8 cellular contexts compared by ENCODE assay signal in the genomic region with DNA sequence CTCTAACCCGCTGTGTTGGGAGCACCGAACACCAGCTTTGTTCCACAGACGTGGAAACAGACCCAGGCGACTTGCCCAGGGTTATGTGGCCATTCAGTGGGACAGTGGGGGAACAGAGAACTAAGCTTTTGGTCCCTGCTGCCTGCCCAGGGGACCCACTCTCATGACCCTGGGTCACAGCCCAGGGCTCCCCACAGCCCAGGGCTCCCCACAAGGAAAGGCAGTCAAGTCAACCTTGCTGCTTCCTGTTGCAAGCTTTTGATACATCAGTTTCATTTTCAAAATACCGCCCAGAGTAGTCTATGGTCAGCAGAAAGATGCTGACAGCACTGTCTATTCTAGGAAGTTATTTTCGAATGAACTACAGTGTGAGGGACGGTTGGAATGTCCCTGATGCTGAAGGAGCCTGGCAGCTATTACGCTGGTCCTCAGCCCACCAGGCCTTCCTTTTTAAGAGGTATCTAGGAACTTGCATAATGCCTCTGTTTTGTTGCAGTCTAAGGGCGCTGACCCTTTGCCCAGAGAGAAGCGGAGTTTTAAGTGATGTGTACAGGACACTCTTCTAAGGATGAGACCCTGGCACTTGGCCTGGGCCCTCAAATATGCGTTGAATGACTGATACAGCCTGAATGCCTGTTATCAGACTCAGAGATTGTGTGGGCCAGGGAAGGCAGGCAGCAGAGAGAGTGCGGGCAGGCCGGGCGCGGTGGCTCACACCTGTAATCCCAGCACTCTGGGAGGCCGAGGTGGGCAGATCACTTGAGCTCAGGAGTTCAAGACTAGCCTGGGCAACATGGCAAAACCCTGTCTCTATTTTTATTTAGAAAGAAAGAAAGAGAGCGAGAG. TPM values are rescaled to one million over a fixed set of nuclear protein-coding genes. Genes with fewer than 3 reads are reported as not detected.
DNase-seq lines count a peak whose midpoint lies in the region; ATAC-seq and TF ChIP-seq lines count a peak whose summit lies in the region.

No MANE protein-coding gene starts in this region.

- H3K4me3 ChIP-seq in AG09309 (ENCODE audit: control insufficient read depth, low read depth, low read length) (peak overlapping the region; percentile 14), PC-3 (ENCODE audit: low read length) (peak overlapping the region; percentile 61), OCI-LY7 (ENCODE audit: low read depth, low read length, poor library complexity, severe bottlenecking) (no peak overlapping the region)

- H4K20me1 ChIP-seq in PC-3 (ENCODE audit: low read length): no peaks in the 10 kb centered on the region
- no peaks in the 10 kb centered on the region for H4K20me1 ChIP-seq in OCI-LY7 (ENCODE audit: insufficient read depth, low read length)

- H3K9ac ChIP-seq in PC-3 (ENCODE audit: low read length): peak overlapping the region; percentile 26; the same call in 1 of the 2 replicates

- intact Hi-C loops in PC-3 (cut with micrococcal nuclease): loop anchor here (1.0 to 10.0 kb wide), 3 partner anchors 34 to 444 kb away; no protein-coding TSS in a partner anchor
- intact Hi-C loops in natural killer cell (cut with micrococcal nuclease): loop anchor here (10.0 kb wide), 2 partner anchors 236 to 434 kb away; a partner anchor contains a TSS
- intact Hi-C loops in OCI-LY7 (cut with micrococcal nuclease; ENCODE audit: unreplicated experiment): no loop called here

- no peak for DNase-seq in AG09309 (ENCODE audit: low read depth)
- DNase-seq in PC-3: no peak
- peak; percentile 13 for DNase-seq in dermis blood vessel endothelial cell
- DNase-seq in natural killer cell: no peak
- no peak for DNase-seq in NCI-H524 (lab: John Stamatoyannopoulos, UW)
- no peak for DNase-seq in NAMALWA (ENCODE audit: low spot score)
- DNase-seq in OCI-LY7 (ENCODE audit: low spot score): no peak

- H3K27me3 Mint-ChIP-seq in natural killer cell (ENCODE audit: low read depth in 2 of 2): no peaks in the 10 kb centered on the region

- peak overlapping the region; percentile 85 for H3K4me3 Mint-ChIP-seq in natural killer cell

- H3K36me3 Mint-ChIP-seq in natural killer cell: peaks cover 6% of the 10 kb centered on the region

- no peak for TF ChIP-seq CTCF in AG09309 (IDR thresholded peaks at IDR 0.05; ENCODE audit: control insufficient read depth, insufficient read depth, low read depth, low read length, missing control alignments)
- no peak for TF ChIP-seq CTCF in PC-3 (conservative IDR thresholded peaks at IDR 0.05; ENCODE audit: low read depth, low read length)
- no peak for TF ChIP-seq CTCF in natural killer cell (IDR thresholded peaks at IDR 0.05)
- TF ChIP-seq CTCF in OCI-LY7 (conservative IDR thresholded peaks at IDR 0.05; ENCODE audit: low read length): no peak

- no peaks in the 10 kb centered on the region for H3K36me3 ChIP-seq in PC-3 (ENCODE audit: low read depth, low read length)
- H3K36me3 ChIP-seq in OCI-LY7 (ENCODE audit: insufficient read depth, low read length): no peaks in the 10 kb centered on the region

- no peaks in the 10 kb centered on the region for H3K79me2 ChIP-seq in PC-3 (ENCODE audit: low read length)
- H3K79me2 ChIP-seq in OCI-LY7 (ENCODE audit: insufficient read depth, low read depth, low read length): no peaks in the 10 kb centered on the region

- H3K9me3 Mint-ChIP-seq in natural killer cell: peaks cover 3 to 4% of the 10 kb centered on the region in 2 donors

- H3K4me1 ChIP-seq in PC-3 (ENCODE audit: insufficient read depth, low read length) (peaks cover 10% of the 10 kb centered on the region), OCI-LY7 (ENCODE audit: insufficient read depth, low read length, poor library complexity, severe bottlenecking) (no peaks in the 10 kb centered on the region)

- CTCF ChIA-PET in PC-3 (lab: Charles Lee): no interaction called here
- CTCF ChIA-PET in OCI-LY7 (lab: Charles Lee; ENCODE audit: unreplicated experiment): no interaction called here

- H3K27me3 ChIP-seq in PC-3 (ENCODE audit: low read length): no peaks in the 10 kb centered on the region

- no peaks in the 10 kb centered on the region for H3K9me2 ChIP-seq in PC-3 (replicated peaks; ENCODE audit: low read length)
- no peaks in the 10 kb centered on the region for H3K9me2 ChIP-seq in OCI-LY7 (ENCODE audit: insufficient read depth, low read length)

- H3F3A ChIP-seq in PC-3 (ENCODE audit: low read length, unreplicated experiment): no peaks in the 10 kb centered on the region

- H3K9me3 ChIP-seq in PC-3 (ENCODE audit: low read length) (peaks cover 5% of the 10 kb centered on the region; the same call in 1 of the 2 replicates), OCI-LY7 (ENCODE audit: low read length) (0 out of 2 replicates have a peak, but pooled peaks cover 3% of the 10 kb centered on the region)

- H3K27ac Mint-ChIP-seq in natural killer cell: peak overlapping the region; percentile 93

- BruUV-seq in PC-3 (replicated peaks; lab: Mats Ljungman, UMichigan) (TSS peak; percentile 99), OCI-LY7 (replicated peaks; lab: Mats Ljungman, UMichigan) (no TSS peak)

- peak overlapping the region; percentile 94 for H2AFZ ChIP-seq in PC-3 (ENCODE audit: low read length)
- no peak overlapping the region for H2AFZ ChIP-seq in OCI-LY7 (ENCODE audit: low read length)

- ATAC-seq in GM21528 (IDR thresholded peaks at IDR 0.05; ENCODE audit: low FRiP score, unreplicated experiment): peak; percentile 30
- no peak for ATAC-seq in PC-3
- ATAC-seq in natural killer cell: peak; percentile 54 to 72 (median 57)

- H3K4me2 ChIP-seq in PC-3 (ENCODE audit: low read length): peak overlapping the region; percentile 81
- H3K4me2 ChIP-seq in OCI-LY7 (ENCODE audit: low read length): no peak overlapping the region

- peaks cover 17 to 24% of the 10 kb centered on the region in 2 donors for H3K4me1 Mint-ChIP-seq in natural killer cell

- POLR2A ChIA-PET in PC-3 (lab: Charles Lee; ENCODE audit: unreplicated experiment): no interaction called here
- POLR2A ChIA-PET in OCI-LY7 (lab: Charles Lee): no interaction called here

- H3K27ac ChIP-seq in PC-3 (ENCODE audit: low read length) (no peak overlapping the region), OCI-LY7 (ENCODE audit: low read depth, low read length, poor library complexity, severe bottlenecking) (no peak overlapping the region)

RNA-seq across cellular contexts. Expression of a gene that starts 12.6 kb away (rescaled TPM):
- total RNA-seq in PC-3 (2014; rRNA removed) (43.2 and 45.6 TPM in 2 replicates), dermis blood vessel endothelial cell (37.1 and 63.3 TPM in 2 replicates), natural killer cell (10 to 100 TPM in 1 of 3 donors, 1 to 10 TPM in 2; 1.7 to 17.2 (median 5.9) TPM), OCI-LY7 (2022) (0.51 and 0.83 TPM in 2 replicates)
- total RNA-seq in OCI-LY7 (2014; rRNA removed; shearing (Covaris generic)): 0.05 and 0.19 TPM in 2 replicates
